ENCODE assay signal across 8 cellular contexts in the genomic region with DNA sequence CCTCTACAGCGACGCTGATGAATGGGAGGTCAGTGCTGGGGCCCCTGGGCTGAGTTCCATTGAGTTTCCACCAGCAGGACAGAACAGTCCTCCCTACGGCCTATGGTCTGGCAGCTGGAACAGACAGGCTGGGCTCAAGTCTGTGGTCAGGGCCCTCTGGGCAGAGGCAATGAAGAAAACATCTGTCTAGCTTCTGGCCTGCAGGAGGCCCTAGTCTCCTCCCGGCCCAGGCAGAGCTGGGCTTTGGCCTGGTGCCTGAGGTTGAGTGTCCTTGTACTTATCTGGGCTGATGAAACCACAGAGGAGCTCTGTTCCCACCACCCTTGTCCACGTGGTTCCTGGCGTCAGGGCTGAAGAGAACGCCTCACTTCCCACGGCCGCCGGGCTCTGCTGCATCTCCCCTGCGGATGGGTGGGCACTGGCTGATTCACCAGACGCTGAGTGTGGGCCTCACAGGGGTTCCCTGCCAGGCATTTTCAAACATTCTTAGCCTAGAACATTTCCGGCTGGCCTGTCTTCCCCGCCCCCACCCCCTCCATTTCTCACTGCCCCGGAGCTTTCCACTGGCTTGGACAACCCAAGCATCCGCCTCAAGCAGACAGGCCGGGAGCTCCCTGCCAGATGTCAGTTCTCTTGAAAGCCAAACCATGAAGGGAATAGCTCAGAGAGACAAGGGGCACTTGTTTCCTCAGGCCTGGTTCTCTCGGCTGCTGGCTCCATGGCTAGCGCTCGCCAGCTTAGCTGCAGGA. TPM values are rescaled to one million over a fixed set of nuclear protein-coding genes. Genes with fewer than 3 reads are reported as not detected.
DNase-seq lines count a peak whose midpoint lies in the region; ATAC-seq, FAIRE-seq and TF ChIP-seq lines count a peak whose summit lies in the region.

No MANE protein-coding gene starts in this region.

- WGBS in A549 (ENCODE audit: missing lambda C conversion rate): 90% methylated on average over 19 of the region's 20 CpGs

- H3K9me3 Mint-ChIP-seq in stimulated activated naive CD8-positive, alpha-beta T cell treated with anti-CD3 and anti-CD28 coated beads, Interleukin-15, Interleukin-2, amounts not matched to agents 100 ng/mL and 50 ng/mL, for 24 hours: no peaks in the 10 kb centered on the region

- peak in 1 of 2 experiments; percentile 18; a peak in 1 of 5 replicates for TF ChIP-seq RAD21 in A549 (conservative IDR thresholded peaks at IDR 0.05 in 1 of 2, IDR thresholded peaks at IDR 0.05 in 1 of 2)

- peak overlapping the region; percentile 30; the same call in 1 of the 3 replicates for H3K4me2 ChIP-seq in A549

- H3K27me3 Mint-ChIP-seq in stimulated activated naive CD8-positive, alpha-beta T cell treated with anti-CD3 and anti-CD28 coated beads, Interleukin-15, Interleukin-2, amounts not matched to agents 100 ng/mL and 50 ng/mL, for 24 hours: no peaks in the 10 kb centered on the region

- peak overlapping the region; percentile 34 to 69 for H3K27ac ChIP-seq in A549
- peak overlapping the region; percentile 92 for H3K27ac ChIP-seq in caudate nucleus (ENCODE audit: low read depth, low read length)

- TF ChIP-seq CTCF in A549 (IDR thresholded peaks at IDR 0.05): no peak

- H3K4me3 ChIP-seq in A549: no peak overlapping the region

- FAIRE-seq in A549 (lab: Jason Lieb, UNC): no peak

- H3K27ac Mint-ChIP-seq in stimulated activated naive CD8-positive, alpha-beta T cell treated with anti-CD3 and anti-CD28 coated beads, Interleukin-15, Interleukin-2, amounts not matched to agents 100 ng/mL and 50 ng/mL, for 24 hours: peak overlapping the region; percentile 31

- TF ChIP-seq EP300 in A549 (IDR thresholded peaks at IDR 0.05): no peak

- H3K9me3 ChIP-seq in A549: no peaks in the 10 kb centered on the region

- POLR2A ChIA-PET in A549 (lab: Yijun Ruan, JAX): interaction anchor here (0.7 to 1.3 kb wide), 4 partner anchors 14 to 160 kb away, joined by 3 to 7 read pairs (median 5); partner anchors contain the start of gene C15orf39

- peaks cover 31% of the 10 kb centered on the region for H3K4me1 ChIP-seq in A549

- H3K4me1 Mint-ChIP-seq in stimulated activated naive CD8-positive, alpha-beta T cell treated with anti-CD3 and anti-CD28 coated beads, Interleukin-15, Interleukin-2, amounts not matched to agents 100 ng/mL and 50 ng/mL, for 24 hours (ENCODE audit: low read depth): peaks cover 62% of the 10 kb centered on the region

- no peak for TF ChIP-seq POLR2A in A549 (IDR thresholded peaks at IDR 0.05; ENCODE audit: low read length)

- H3K36me3 Mint-ChIP-seq in stimulated activated naive CD8-positive, alpha-beta T cell treated with anti-CD3 and anti-CD28 coated beads, Interleukin-15, Interleukin-2, amounts not matched to agents 100 ng/mL and 50 ng/mL, for 24 hours (ENCODE audit: low read depth): peaks cover 27% of the 10 kb centered on the region

- DNase-seq in A549 (ENCODE audit: low read depth in 1 of 2, low spot score in 1 of 2): peak in 1 of 2 experiments; percentile 48
- DNase-seq in NOMO-1 treated with DMSO at 0.1 percent for 48 hours (lab: John Stamatoyannopoulos, UW; ENCODE audit: unreplicated experiment): peak; percentile 96
- peak; percentile 10 to 93 (median 85) for DNase-seq in caudate nucleus (lab: John Stamatoyannopoulos, UW)
- DNase-seq in left lobe of liver (ENCODE audit: low spot score): peak; percentile 92
- no peak for DNase-seq in effector CD4-positive, alpha-beta T cell

- CTCF ChIA-PET in A549 (lab: Yijun Ruan, JAX): interaction anchor here (0.7 to 3.9 kb wide), 21 partner anchors 8 to 264 kb away, joined by 3 to 25 read pairs (median 4); no protein-coding TSS in a partner anchor

- ATAC-seq in A549 (peak; percentile 21 to 49; a peak in 4 of 6 replicates), GM18499 (IDR thresholded peaks at IDR 0.05; ENCODE audit: insufficient read depth, unreplicated experiment) (peak; percentile 20), HG02852 (IDR thresholded peaks at IDR 0.05; ENCODE audit: unreplicated experiment) (peak; percentile 25), left lobe of liver (peak; percentile 87)

- no peak overlapping the region for H3K4me3 Mint-ChIP-seq in stimulated activated naive CD8-positive, alpha-beta T cell treated with anti-CD3 and anti-CD28 coated beads, Interleukin-15, Interleukin-2, amounts not matched to agents 100 ng/mL and 50 ng/mL, for 24 hours

TF ChIP-seq in A549, 52 proteins besides CTCF, POLR2A, EP300 and RAD21:
- TF ChIP-seq HOXB13 (CRISPR knock-in tag; IDR thresholded peaks at IDR 0.05; ENCODE audit: low read depth) (no peak), FOSB (CRISPR knock-in tag; IDR thresholded peaks at IDR 0.05) (no peak)
- TF ChIP-seq, protein P1, sequence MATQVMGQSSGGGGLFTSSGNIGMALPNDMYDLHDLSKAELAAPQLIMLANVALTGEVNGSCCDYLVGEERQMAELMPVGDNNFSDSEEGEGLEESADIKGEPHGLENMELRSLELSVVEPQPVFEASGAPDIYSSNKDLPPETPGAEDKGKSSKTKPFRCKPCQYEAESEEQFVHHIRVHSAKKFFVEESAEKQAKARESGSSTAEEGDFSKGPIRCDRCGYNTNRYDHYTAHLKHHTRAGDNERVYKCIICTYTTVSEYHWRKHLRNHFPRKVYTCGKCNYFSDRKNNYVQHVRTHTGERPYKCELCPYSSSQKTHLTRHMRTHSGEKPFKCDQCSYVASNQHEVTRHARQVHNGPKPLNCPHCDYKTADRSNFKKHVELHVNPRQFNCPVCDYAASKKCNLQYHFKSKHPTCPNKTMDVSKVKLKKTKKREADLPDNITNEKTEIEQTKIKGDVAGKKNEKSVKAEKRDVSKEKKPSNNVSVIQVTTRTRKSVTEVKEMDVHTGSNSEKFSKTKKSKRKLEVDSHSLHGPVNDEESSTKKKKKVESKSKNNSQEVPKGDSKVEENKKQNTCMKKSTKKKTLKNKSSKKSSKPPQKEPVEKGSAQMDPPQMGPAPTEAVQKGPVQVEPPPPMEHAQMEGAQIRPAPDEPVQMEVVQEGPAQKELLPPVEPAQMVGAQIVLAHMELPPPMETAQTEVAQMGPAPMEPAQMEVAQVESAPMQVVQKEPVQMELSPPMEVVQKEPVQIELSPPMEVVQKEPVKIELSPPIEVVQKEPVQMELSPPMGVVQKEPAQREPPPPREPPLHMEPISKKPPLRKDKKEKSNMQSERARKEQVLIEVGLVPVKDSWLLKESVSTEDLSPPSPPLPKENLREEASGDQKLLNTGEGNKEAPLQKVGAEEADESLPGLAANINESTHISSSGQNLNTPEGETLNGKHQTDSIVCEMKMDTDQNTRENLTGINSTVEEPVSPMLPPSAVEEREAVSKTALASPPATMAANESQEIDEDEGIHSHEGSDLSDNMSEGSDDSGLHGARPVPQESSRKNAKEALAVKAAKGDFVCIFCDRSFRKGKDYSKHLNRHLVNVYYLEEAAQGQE (IDR thresholded peaks at IDR 0.05): no peak

RNA-seq across cellular contexts. Expression of gene PPCDC, which starts 20.3 kb away (rescaled TPM):
- polyA plus RNA-seq in A549 (2011; rRNA removed) (14.5 and 18.2 TPM in 2 replicates), A549 (2017; fragmentation: RNase III; extraction: RNeasy Plus Mini Kit Qiagen cat#74134 plus additional on column Dnase treatment) (18.5 to 19.9 TPM (median 19.9 TPM) in 3 replicates)
- 43.2 and 51.2 TPM in 2 replicates for polyA plus RNA-seq in A549 (2012; cell fraction: cytosol; rRNA removed)
- 63.8 and 66.7 TPM in 2 replicates for polyA plus RNA-seq in A549 (2012; cell fraction: nucleus; rRNA removed)
- polyA minus RNA-seq in A549 (2011; rRNA and poly(A)+ RNA removed): 19.5 and 21.4 TPM in 2 replicates
- 5.4 TPM for total RNA-seq in left lobe of liver

RNA-seq across cellular contexts. Expression of gene SCAMP5, which starts 48.3 kb away (rescaled TPM):
- polyA plus RNA-seq in A549 (2011; rRNA removed): 10.5 and 11.8 TPM in 2 replicates
- polyA plus RNA-seq in A549 (2012; cell fraction: cytosol; rRNA removed): 11.2 and 15.3 TPM in 2 replicates
- 18.2 and 23.6 TPM in 2 replicates for polyA plus RNA-seq in A549 (2012; cell fraction: nucleus; rRNA removed)
- polyA plus RNA-seq in A549 (2017; fragmentation: RNase III; extraction: RNeasy Plus Mini Kit Qiagen cat#74134 plus additional on column Dnase treatment): 13.7 to 16.2 TPM (median 15.0 TPM) in 3 replicates
- polyA minus RNA-seq in A549 (2011; rRNA and poly(A)+ RNA removed): 14.0 and 17.4 TPM in 2 replicates
- total RNA-seq in left lobe of liver: 0.73 TPM

Comparison
In these comparisons a context has a peak if more than half of its experiments do, and no peak if none do; other contexts are left out.
1. ATAC-seq: peak in every context shown above with its lines; median percentile 87 in left lobe of liver; 35 in A549; 25 in HG02852; 20 in GM18499.